In the genomic region with DNA sequence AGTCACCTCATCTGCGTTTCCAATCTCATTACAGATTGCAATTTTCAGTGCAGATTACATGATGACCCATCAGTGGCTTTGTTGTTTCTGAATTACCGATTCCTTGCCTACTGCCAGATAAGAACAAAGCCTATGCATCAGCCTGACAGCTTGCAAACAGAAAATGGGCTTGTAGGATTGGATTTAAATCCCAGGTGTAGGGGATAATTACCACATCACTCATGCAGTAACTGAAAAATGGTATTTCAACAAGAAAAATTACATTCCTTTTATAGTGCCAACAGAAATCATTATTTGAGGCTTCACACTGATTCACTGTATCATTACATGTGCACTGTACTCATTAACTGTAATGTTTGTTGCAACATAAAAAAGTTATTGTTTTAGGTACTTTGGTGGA, we compare ENCODE assay signal across 18 cellular contexts.
"Had no signal": no experiment of that assay in that cellular context is flagged by ENCODE, and none has a peak within 500 bp of the region (broad histone marks: within the 10 kb centered on the region; RNA-seq: fewer than 3 reads in every experiment).

No MANE protein-coding gene starts in this region.

- H3K9me3 ChIP-seq: heart left ventricle, neutrophil, psoas muscle, right atrium auricular region, sigmoid colon had no signal

- DNase-seq: erythroblast; foreskin keratinocyte; heart left ventricle; hippocampal formation; kidney glomerular epithelial cell; mammary epithelial cell; naive thymus-derived CD4-positive, alpha-beta T cell; nephron progenitor cell; psoas muscle; sigmoid colon; stimulated activated CD4-positive, alpha-beta T cell treated with anti-CD3 and anti-CD28 coated beads, Interleukin-2, amount 100 ng/mL, for 24 hours; stimulated activated CD4-positive, alpha-beta T cell treated with anti-CD3 and anti-CD28 coated beads, Interleukin-4, amount 100 ng/mL, for 4 hours; stimulated activated naive CD4-positive, alpha-beta T cell; trophoblast cell had no signal

- H3K36me3 ChIP-seq: heart left ventricle, neutrophil, right atrium auricular region, sigmoid colon had no signal

- H3K4me1 ChIP-seq: foreskin keratinocyte, heart left ventricle, psoas muscle, right atrium auricular region had no signal

- H3K27me3 ChIP-seq: foreskin keratinocyte, heart left ventricle, neutrophil, right atrium auricular region, sigmoid colon had no signal

- H3K27ac ChIP-seq: foreskin keratinocyte, heart left ventricle, neutrophil, psoas muscle, right atrium auricular region, sigmoid colon, skin epidermis had no signal

- ATAC-seq: foreskin keratinocyte; heart left ventricle; left lobe of liver; naive thymus-derived CD4-positive, alpha-beta T cell; psoas muscle had no signal

- H3K4me3 ChIP-seq: heart left ventricle, psoas muscle, right atrium auricular region, sigmoid colon, skin epidermis had no signal
